Comparison of ENCODE assay signal across 8 cellular contexts in the genomic region with DNA sequence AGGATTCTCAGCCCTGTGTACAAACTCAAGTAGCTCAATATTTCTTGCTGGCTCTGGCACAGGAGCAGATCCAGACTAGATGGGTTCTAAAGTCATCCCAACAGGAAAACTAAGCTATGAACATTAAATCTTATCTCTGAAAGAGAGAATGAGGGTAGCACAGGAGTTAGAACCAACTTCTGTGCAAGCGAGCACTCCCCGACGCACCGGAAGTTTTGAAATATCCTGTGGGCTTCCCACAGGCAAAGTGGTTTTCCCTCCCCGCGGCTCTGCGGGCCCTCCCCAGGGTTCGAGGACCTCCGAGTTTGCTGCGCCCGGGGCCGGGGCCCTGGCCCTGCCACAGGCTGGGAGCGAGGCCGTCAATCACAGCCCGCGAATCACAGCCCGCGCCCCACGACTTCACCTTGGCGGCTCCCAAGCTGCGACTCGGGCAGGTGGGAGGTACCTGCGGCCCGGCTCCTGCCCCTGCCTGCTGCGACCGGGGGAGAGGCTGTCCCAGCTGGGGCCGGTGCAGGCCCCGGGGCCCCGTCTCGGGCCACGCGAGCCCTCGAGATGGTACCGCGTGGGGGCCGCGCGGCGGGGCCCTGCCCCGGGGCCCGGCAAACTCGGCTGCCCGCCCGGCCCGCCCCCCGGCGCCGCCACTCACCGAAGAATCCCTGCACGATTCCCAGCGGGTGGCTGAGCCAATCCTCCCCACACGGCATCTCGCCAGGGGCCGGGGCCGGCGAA. TPM values are rescaled to one million over a fixed set of nuclear protein-coding genes. Genes with fewer than 3 reads are reported as not detected.
DNase-seq lines count a peak whose midpoint lies in the region; ATAC-seq, FAIRE-seq and TF ChIP-seq lines count a peak whose summit lies in the region.

No MANE protein-coding gene starts in this region.

- H3K27ac ChIP-seq in KOPT-K1 (ENCODE audit: low read depth, low read length, poor library complexity, severe bottlenecking) (peak overlapping the region; percentile 84), body of pancreas (peak overlapping the region; percentile 73 to 94 (median 84)), keratinocyte (ENCODE audit: control insufficient read depth, insufficient read depth, low read length) (peak overlapping the region; percentile 70)

- H3K36me3 ChIP-seq in KOPT-K1 (ENCODE audit: insufficient read depth, low read length) (no peaks in the 10 kb centered on the region; the same call in 1 of the 2 replicates), body of pancreas (replicated peaks in 1 of 2; ENCODE audit: insufficient read depth in 1 of 2, low read depth in 2 of 2) (no peaks in the 10 kb centered on the region), keratinocyte (ENCODE audit: control insufficient read depth in 2 of 2, extremely low read depth in 1 of 2, insufficient read depth in 2 of 2, low read length in 2 of 2) (peaks cover 0 to 1% of the 10 kb centered on the region in 2 experiments)

- TF ChIP-seq CTCF in body of pancreas (IDR thresholded peaks at IDR 0.05): no peak
- no peak for TF ChIP-seq CTCF in keratinocyte (optimal IDR thresholded peaks at IDR 0.05 in 1 of 3, IDR thresholded peaks at IDR 0.05 in 1 of 3, conservative IDR thresholded peaks at IDR 0.05 in 1 of 3; ENCODE audit: extremely low read depth in 1 of 3, insufficient read depth in 2 of 3, low read length in 3 of 3)

- H3K27me3 ChIP-seq in body of pancreas (no peaks in the 10 kb centered on the region), keratinocyte (ENCODE audit: control insufficient read depth, extremely low read depth, insufficient read depth, low read length) (no peaks in the 10 kb centered on the region)

- H3K79me2 ChIP-seq in keratinocyte (ENCODE audit: control insufficient read depth, insufficient read depth, low read length): peaks cover 55% of the 10 kb centered on the region

- peak overlapping the region; percentile 6 for H2AFZ ChIP-seq in keratinocyte (ENCODE audit: control insufficient read depth, low read length)

- H3K9me1 ChIP-seq in keratinocyte (ENCODE audit: control insufficient read depth, extremely low read depth, insufficient read depth, low read length): no peaks in the 10 kb centered on the region

- in situ Hi-C loops in G401 (cut with HindIII; ENCODE audit: low sequenced_read_pairs): no loop called here

- peak overlapping the region; percentile 84 for H3K9ac ChIP-seq in keratinocyte (ENCODE audit: control insufficient read depth, extremely low read depth, insufficient read depth, low read length)

- peak; percentile 34 for FAIRE-seq in keratinocyte (lab: Jason Lieb, UNC)

- H3K9me3 ChIP-seq in KOPT-K1 (ENCODE audit: insufficient read depth, low read length, poor library complexity, severe bottlenecking): no peaks in the 10 kb centered on the region
- no peaks in the 10 kb centered on the region for H3K9me3 ChIP-seq in body of pancreas
- no peaks in the 10 kb centered on the region for H3K9me3 ChIP-seq in keratinocyte (ENCODE audit: control insufficient read depth, low read depth, low read length)

- H3K4me1 ChIP-seq in body of pancreas: peaks cover 35% of the 10 kb centered on the region
- peaks cover 15% of the 10 kb centered on the region for H3K4me1 ChIP-seq in keratinocyte (ENCODE audit: control insufficient read depth, extremely low read depth, insufficient read depth, low read length)

- H3K4me3 ChIP-seq in body of pancreas (peak overlapping the region; percentile 16 to 82), keratinocyte (ENCODE audit: control insufficient read depth in 2 of 3, extremely low read depth in 1 of 3, insufficient read depth in 2 of 3, low read depth in 1 of 3, low read length in 3 of 3) (peak overlapping the region; percentile 75 to 97 (median 80))

- intact Hi-C loops in body of pancreas (cut with DNase I): no loop called here

- peak; percentile 40 for DNase-seq in G401 (ENCODE audit: low spot score)
- DNase-seq in T-helper 22 cell (ENCODE audit: low read depth): peak; percentile 51
- DNase-seq in body of pancreas: peak; percentile 68 to 85 (median 74)
- DNase-seq in keratinocyte (ENCODE audit: low read depth, low spot score): no peak
- peak; percentile 9 to 41 (median 32) for DNase-seq in stimulated activated CD4-positive, alpha-beta T cell treated with anti-CD3 and anti-CD28 coated beads, Interleukin-1b, Interleukin-23, amount 100 ng/mL, for 24 hours (ENCODE audit: low read depth in 4 of 4, low spot score in 1 of 4)
- no peak for DNase-seq in HPDE6-E6E7 (ENCODE audit: extremely low spot score)

- peaks cover 7% of the 10 kb centered on the region for H4K20me1 ChIP-seq in keratinocyte (ENCODE audit: control insufficient read depth, extremely low read depth, insufficient read depth, low read length)

- H3K4me2 ChIP-seq in keratinocyte (ENCODE audit: control insufficient read depth, extremely low read depth, insufficient read depth, low read depth, low read length): peak overlapping the region; percentile 91

- peak in 2 of 3 donors; percentile 19 to 27 for TF ChIP-seq POLR2A in body of pancreas (IDR thresholded peaks at IDR 0.05)

- WGBS in body of pancreas, 2 donors: 0% methylated on average over 10 to 55 of the region's 56 CpGs

- ATAC-seq in GM21737 (IDR thresholded peaks at IDR 0.05; ENCODE audit: unreplicated experiment) (peak; percentile 36), body of pancreas (peak; percentile 66)

- dilution Hi-C loops in keratinocyte (cut with MboI; ENCODE audit: extremely low pct_ligation_motif_present, low sequenced_read_pairs): no loop called here

RNA-seq across cellular contexts. Expression of a gene that starts 0.6 kb away (rescaled TPM):
- total RNA-seq in G401 (2014; rRNA removed; shearing (Covaris generic)): 31.4 and 38.1 TPM in 2 replicates
- total RNA-seq in body of pancreas: 10 to 100 TPM; 26.2 to 29.0 TPM
- 46.6 to 74.4 TPM (median 59.9 TPM) in 3 replicates for polyA plus RNA-seq in keratinocyte
- 24.5 TPM for polyA plus RNA-seq in keratinocyte (2011; ENCODE audit: low read depth)
- polyA plus RNA-seq in keratinocyte (2011; cell fraction: cytosol; rRNA removed): 38.3 and 68.7 TPM in 2 replicates
- polyA plus RNA-seq in keratinocyte (2011; cell fraction: nucleus; rRNA removed): 49.6 and 60.1 TPM in 2 replicates
- polyA plus RNA-seq in keratinocyte (2012; ENCODE audit: low replicate concordance): 36.0 and 39.4 TPM in 2 replicates
- 33.4 to 68.1 TPM (median 44.0 TPM) in 3 replicates for polyA minus RNA-seq in keratinocyte
- 34.5 TPM for polyA minus RNA-seq in keratinocyte (2011; cell fraction: cytosol; rRNA and poly(A)+ RNA removed)
- 25.7 and 39.4 TPM in 2 replicates for polyA minus RNA-seq in keratinocyte (2011; cell fraction: nucleus; rRNA and poly(A)+ RNA removed)

RNA-seq across cellular contexts. Expression of a gene that starts 20.5 kb away (rescaled TPM):
- total RNA-seq in G401 (2014; rRNA removed; shearing (Covaris generic)): 5.4 and 28.6 TPM in 2 replicates
- total RNA-seq in body of pancreas: 10 to 100 TPM; 10.1 to 24.1 TPM
- polyA plus RNA-seq in keratinocyte: 27.1 to 44.6 TPM (median 36.9 TPM) in 3 replicates
- 23.2 TPM for polyA plus RNA-seq in keratinocyte (2011; ENCODE audit: low read depth)
- polyA plus RNA-seq in keratinocyte (2011; cell fraction: cytosol; rRNA removed): 24.0 and 33.8 TPM in 2 replicates
- polyA plus RNA-seq in keratinocyte (2011; cell fraction: nucleus; rRNA removed): 46.2 and 58.8 TPM in 2 replicates
- polyA plus RNA-seq in keratinocyte (2012; ENCODE audit: low replicate concordance): 21.2 and 34.1 TPM in 2 replicates
- polyA minus RNA-seq in keratinocyte: 87.5 to 141 TPM (median 119 TPM) in 3 replicates
- polyA minus RNA-seq in keratinocyte (2011; cell fraction: cytosol; rRNA and poly(A)+ RNA removed): 19.0 TPM
- polyA minus RNA-seq in keratinocyte (2011; cell fraction: nucleus; rRNA and poly(A)+ RNA removed): 30.8 and 67.4 TPM in 2 replicates

Comparison
In these comparisons a context has a peak if more than half of its experiments do, and no peak if none do; other contexts are left out.
1. DNase-seq: peak in G401 (single experiment), T-helper 22 cell (single experiment), body of pancreas (4 of 4) and stimulated activated CD4-positive, alpha-beta T cell treated with anti-CD3 and anti-CD28 coated beads, Interleukin-1b, Interleukin-23, amount 100 ng/mL, for 24 hours (4 of 4); none in keratinocyte (single experiment) and HPDE6-E6E7 (single experiment).
2. Peak in every context shown above with its lines, with median percentiles within 50 percentile points of each other: H3K27ac ChIP-seq.